19 cellular contexts compared by ENCODE assay signal in the genomic region with DNA sequence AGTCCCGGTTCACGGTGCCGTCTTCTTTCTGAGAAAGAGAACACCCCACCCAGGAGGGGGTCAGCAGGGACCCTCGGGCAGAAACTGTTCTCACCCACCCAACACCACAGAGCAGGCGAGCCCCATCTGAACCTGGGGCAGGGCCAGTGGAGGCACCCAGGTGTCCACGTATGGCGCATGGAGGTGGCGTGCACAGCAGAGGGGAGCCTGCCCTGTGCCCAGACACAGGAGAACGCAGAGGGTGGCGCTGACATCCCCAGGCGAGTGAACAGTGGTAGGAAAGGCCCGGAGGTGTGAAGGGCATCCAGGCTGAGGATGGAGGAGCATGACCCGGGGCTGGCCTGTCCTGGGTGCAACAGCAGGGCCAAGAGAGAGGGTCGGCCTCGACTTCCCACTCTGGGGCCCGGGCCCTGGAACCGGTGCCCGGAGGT.
A peak's percentile ranks its signal among the peaks of the same experiment; 100 is the strongest.
DNase-seq lines count a peak whose midpoint lies in the region; ATAC-seq and TF ChIP-seq lines count a peak whose summit lies in the region.
"Had no signal": no experiment of that assay in that cellular context is flagged by ENCODE, and none has a peak within 500 bp of the region (broad histone marks: within the 10 kb centered on the region; RNA-seq: fewer than 3 reads in every experiment).

No MANE protein-coding gene starts in this region.

- WGBS in spleen, 5 donors, result 88 to 96% (median 95%) methylated on average over 16 to 18 of the region's 18 CpGs
- no CpG with 5 or more reads among the region's 18 CpGs for WGBS in gastroesophageal sphincter (ENCODE audit: low coverage in 1 of 2), 2 donors

- TF ChIP-seq CTCF in CD4-positive, alpha-beta T cell (IDR thresholded peaks at IDR 0.05), result no peak
- TF ChIP-seq CTCF in activated B cell treated with CpG ODN at 0.5 μM for 24 hours (IDR thresholded peaks at IDR 0.05) (no peak), spleen (IDR thresholded peaks at IDR 0.05 in 8 of 11, conservative IDR thresholded peaks at IDR 0.05 in 3 of 11) (no peak), gastroesophageal sphincter (IDR thresholded peaks at IDR 0.05) (no peak)

- H3K27me3 Mint-ChIP-seq in CD4-positive, alpha-beta T cell, result no peaks in the 10 kb centered on the region
- no peaks in the 10 kb centered on the region for H3K27me3 Mint-ChIP-seq in activated B cell treated with CpG ODN at 0.5 μM for 24 hours
- no peaks in the 10 kb centered on the region for H3K27me3 Mint-ChIP-seq in memory B cell

- peak overlapping the region; percentile 55 for H3K27ac Mint-ChIP-seq in CD4-positive, alpha-beta T cell
- peak overlapping the region; percentile 53 for H3K27ac Mint-ChIP-seq in activated B cell treated with CpG ODN at 0.5 μM for 24 hours
- H3K27ac Mint-ChIP-seq in memory B cell, result peak overlapping the region; percentile 86

- H3K36me3 ChIP-seq in spleen, result peaks cover 3 to 91% (median 66%) of the 10 kb centered on the region in 6 donors
- peaks cover 0 to 88% of the 10 kb centered on the region in 2 donors for H3K36me3 ChIP-seq in gastroesophageal sphincter
- H3K36me3 ChIP-seq: WERI-Rb-1 had no signal

- peaks cover 54% of the 10 kb centered on the region for H3K4me1 Mint-ChIP-seq in CD4-positive, alpha-beta T cell (ENCODE audit: low read depth)
- peaks cover 85% of the 10 kb centered on the region for H3K4me1 Mint-ChIP-seq in activated B cell treated with CpG ODN at 0.5 μM for 24 hours
- peaks cover 45% of the 10 kb centered on the region for H3K4me1 Mint-ChIP-seq in memory B cell

- DNase-seq in CD4-positive, alpha-beta T cell, result no peak
- DNase-seq in activated B cell treated with CpG ODN at 0.5 μM for 24 hours (no peak), memory B cell (ENCODE audit: low spot score in 2 of 2) (no peak), spleen (peak; percentile 73), GM19238 (ENCODE audit: insufficient read length, low spot score) (no peak), glomerular visceral epithelial cell (ENCODE audit: extremely low spot score) (no peak), pons (ENCODE audit: low spot score) (no peak)
- DNase-seq: activated CD4-positive, alpha-beta T cell treated with anti-CD3 and anti-CD28 coated beads, Interleukin-2, amount 50 U/mL, for 48 hours; activated T-cell treated with anti-CD3 and anti-CD28 coated beads, Interleukin-2, amount 50 U/mL, for 4 hours; H7; hippocampal formation; NCI-H1105 treated with DMSO at 0.1 percent for 48 hours; retina; stimulated activated CD4-positive, alpha-beta T cell treated with anti-CD3 and anti-CD28 coated beads, Interleukin-15, amount 100 ng/mL, for 24 hours; T-helper 1 cell; WERI-Rb-1 had no signal

- H3K9me3 ChIP-seq in CD4-positive, alpha-beta T cell (ENCODE audit: control insufficient read depth, low read length), result no peaks in the 10 kb centered on the region
- H3K9me3 ChIP-seq in spleen, result no peaks in the 10 kb centered on the region
- H3K9me3 ChIP-seq in gastroesophageal sphincter, result no peaks in the 10 kb centered on the region
- H3K9me3 ChIP-seq: neutrophil, upper lobe of left lung had no signal

- H3K27ac ChIP-seq in CD4-positive, alpha-beta T cell (ENCODE audit: low read depth, low read length), result peak overlapping the region; percentile 9
- H3K27ac ChIP-seq in spleen, result peak overlapping the region in 2 of 8 donors; percentile 25 to 67
- peak overlapping the region in 2 of 4 donors; percentile 84 to 87 for H3K27ac ChIP-seq in gastroesophageal sphincter
- H3K27ac ChIP-seq: neutrophil, upper lobe of left lung, WERI-Rb-1 had no signal

- TF ChIP-seq POLR2A in spleen (IDR thresholded peaks at IDR 0.05) (no peak), gastroesophageal sphincter (IDR thresholded peaks at IDR 0.05) (no peak)

- TF ChIP-seq EP300 in gastroesophageal sphincter (IDR thresholded peaks at IDR 0.05), result no peak

- POLR2A ChIA-PET in CD4-positive, alpha-beta T cell (lab: Charles Lee), result no interaction called here
- POLR2A ChIA-PET in activated B cell treated with CpG ODN at 0.5 μM for 24 hours (lab: Charles Lee), result interaction anchor here (0.6 to 7.6 kb wide), 10 partner anchors 13 to 243 kb away, joined by 3 to 163 read pairs (median 13); a partner anchor contains a TSS

- no peak for ATAC-seq in CD4-positive, alpha-beta T cell (ENCODE audit: poor library complexity)
- no peak for ATAC-seq in activated B cell treated with CpG ODN at 0.5 μM for 24 hours (ENCODE audit: low read depth)
- no peak for ATAC-seq in memory B cell (ENCODE audit: low read depth)
- ATAC-seq in gastroesophageal sphincter, result no peak
- ATAC-seq: activated T-cell treated with anti-CD3 and anti-CD28 coated beads, Interleukin-2, amount 50 U/mL, for 4 hours had no signal

- H3K36me3 Mint-ChIP-seq in CD4-positive, alpha-beta T cell (ENCODE audit: low read depth), result peaks cover 92% of the 10 kb centered on the region
- H3K36me3 Mint-ChIP-seq in activated B cell treated with CpG ODN at 0.5 μM for 24 hours (ENCODE audit: low read depth) (peaks cover 78% of the 10 kb centered on the region), memory B cell (peaks cover 19% of the 10 kb centered on the region)

- no peak overlapping the region for H3K4me3 Mint-ChIP-seq in CD4-positive, alpha-beta T cell
- H3K4me3 Mint-ChIP-seq in activated B cell treated with CpG ODN at 0.5 μM for 24 hours, result no peak overlapping the region
- peak overlapping the region; percentile 37 for H3K4me3 Mint-ChIP-seq in memory B cell
- H3K4me3 Mint-ChIP-seq: activated T-cell treated with anti-CD3 and anti-CD28 coated beads, Interleukin-2, amount 50 U/mL, for 4 hours had no signal

- CTCF ChIA-PET in CD4-positive, alpha-beta T cell (lab: Charles Lee), result no interaction called here
- CTCF ChIA-PET in activated B cell treated with CpG ODN at 0.5 μM for 24 hours (lab: Charles Lee), result interaction anchor here (0.9 to 4.9 kb wide), 4 partner anchors 47 to 189 kb away, joined by 3 to 26 read pairs (median 8); no protein-coding TSS in a partner anchor

- H3K4me3 ChIP-seq in spleen, result no peak overlapping the region
- no peak overlapping the region for H3K4me3 ChIP-seq in gastroesophageal sphincter
- H3K4me3 ChIP-seq: upper lobe of left lung had no signal

- H3K27me3 ChIP-seq in CD4-positive, alpha-beta T cell (ENCODE audit: control insufficient read depth, insufficient read depth, low read length), result no peaks in the 10 kb centered on the region
- H3K27me3 ChIP-seq in spleen (replicated peaks in 1 of 7) (no peaks in the 10 kb centered on the region), gastroesophageal sphincter (no peaks in the 10 kb centered on the region)
- H3K27me3 ChIP-seq: neutrophil, upper lobe of left lung had no signal

- intact Hi-C loops in CD4-positive, alpha-beta T cell (cut with DNase I, micrococcal nuclease), result no loop called here
- intact Hi-C loops in activated B cell treated with CpG ODN at 0.5 μM for 24 hours (cut with micrococcal nuclease) (loop anchor here (1.0 kb wide), 1 partner anchor 24 kb away; no protein-coding TSS in a partner anchor), spleen (cut with DNase I; ENCODE audit: low total_unique reads) (no loop called here)

- H3K4me1 ChIP-seq in spleen, result peaks cover 17 to 90% (median 60%) of the 10 kb centered on the region in 6 donors
- H3K4me1 ChIP-seq in gastroesophageal sphincter, result peaks cover 0 to 36% (median 13%) of the 10 kb centered on the region in 3 donors

- no peaks in the 10 kb centered on the region for H3K9me3 Mint-ChIP-seq in CD4-positive, alpha-beta T cell
- H3K9me3 Mint-ChIP-seq in activated B cell treated with CpG ODN at 0.5 μM for 24 hours (no peaks in the 10 kb centered on the region), memory B cell (no peaks in the 10 kb centered on the region)
- H3K9me3 Mint-ChIP-seq: activated T-cell treated with anti-CD3 and anti-CD28 coated beads, Interleukin-2, amount 50 U/mL, for 4 hours had no signal
